ENCODE assay signal across 29 cellular contexts in the genomic region with DNA sequence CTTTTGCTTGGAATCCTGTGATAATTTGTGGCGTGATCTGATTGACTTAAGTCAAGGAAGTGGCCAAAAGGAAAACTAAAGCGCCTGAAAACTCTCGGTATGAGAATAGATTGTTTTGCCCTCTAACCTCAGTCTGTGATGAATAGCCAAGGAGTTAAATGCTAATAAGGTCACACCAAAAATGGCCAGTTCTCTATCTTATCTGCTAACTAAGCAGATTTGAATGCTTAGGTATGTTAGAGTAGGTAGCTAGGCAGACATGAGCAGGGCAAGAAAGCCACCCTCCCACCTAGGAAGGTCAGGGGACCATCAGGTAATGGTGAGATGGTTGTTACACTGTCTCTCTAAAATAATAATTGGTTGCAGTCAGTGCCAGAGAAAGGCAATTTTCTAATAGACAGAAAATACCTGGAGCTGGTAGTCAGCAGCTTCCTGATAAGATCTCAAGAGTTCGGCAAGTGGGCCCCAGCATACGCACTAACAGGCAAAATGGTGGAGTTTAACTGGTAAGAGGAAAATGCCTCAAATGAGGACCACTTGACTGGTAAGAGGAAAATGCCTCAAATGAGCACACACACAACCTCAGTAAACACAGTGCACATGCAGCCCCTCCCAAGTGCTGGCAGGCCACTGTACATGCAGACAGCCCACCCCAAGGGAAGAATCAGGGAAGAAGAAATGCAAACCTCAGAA.
"Had no signal": no experiment of that assay in that cellular context is flagged by ENCODE, and none has a peak within 500 bp of the region (broad histone marks: within the 10 kb centered on the region; RNA-seq: fewer than 3 reads in every experiment).

No MANE protein-coding gene starts in this region.

- H3K36me3 ChIP-seq: adrenal gland, MG63 had no signal

- H3K27ac Mint-ChIP-seq: activated CD4-positive, alpha-beta memory T cell treated with anti-CD3 and anti-CD28 coated beads, Interleukin-2, amount 10 ng/mL, durations not matched to agents 7 days and 5 days; activated CD4-positive, alpha-beta T cell treated with anti-CD3 and anti-CD28 coated beads for 36 hours; activated naive CD8-positive, alpha-beta T cell treated with anti-CD3 and anti-CD28 coated beads, Interleukin-2, amount 10 ng/mL, durations not matched to agents 7 days and 5 days; activated T-helper 2 cell treated with anti-CD3 and anti-CD28 coated beads, Interferon-gamma antibody, Interleukin-2, Interleukin-4, amounts not matched to agents 10 μg/mL and 5 μg/mL and 100 μg/mL, durations not matched to agents 14 hours and 24 hours and 36 hours had no signal

- H3K9me3 Mint-ChIP-seq: activated naive CD8-positive, alpha-beta T cell treated with anti-CD3 and anti-CD28 coated beads, Interleukin-2, amount 10 ng/mL, durations not matched to agents 7 days and 5 days; activated T-helper 2 cell treated with anti-CD3 and anti-CD28 coated beads, Interferon-gamma antibody, Interleukin-2, Interleukin-4, amounts not matched to agents 10 μg/mL and 5 μg/mL and 100 μg/mL, durations not matched to agents 14 hours and 24 hours and 36 hours had no signal

- H3K9ac ChIP-seq: KMS-11 had no signal

- H3K27ac ChIP-seq: adrenal gland, KMS-11, SK-N-MC, VCaP had no signal

- H3K4me1 Mint-ChIP-seq: activated CD4-positive, alpha-beta memory T cell treated with anti-CD3 and anti-CD28 coated beads, Interleukin-2, amount 10 ng/mL, durations not matched to agents 7 days and 5 days; activated CD4-positive, alpha-beta T cell treated with anti-CD3 and anti-CD28 coated beads for 36 hours; activated naive CD8-positive, alpha-beta T cell treated with anti-CD3 and anti-CD28 coated beads, Interleukin-2, amount 10 ng/mL, durations not matched to agents 7 days and 5 days had no signal

- H3K27me3 Mint-ChIP-seq: activated CD4-positive, alpha-beta memory T cell treated with anti-CD3 and anti-CD28 coated beads, Interleukin-2, amount 10 ng/mL, durations not matched to agents 7 days and 5 days; activated CD4-positive, alpha-beta T cell treated with anti-CD3 and anti-CD28 coated beads for 36 hours; activated naive CD8-positive, alpha-beta T cell treated with anti-CD3 and anti-CD28 coated beads, Interleukin-2, amount 10 ng/mL, durations not matched to agents 7 days and 5 days had no signal

- H3K4me3 ChIP-seq: adrenal gland, MG63, SK-N-MC had no signal

- H3K27me3 ChIP-seq: adrenal gland, MG63 had no signal

- H3K4me1 ChIP-seq: adrenal gland had no signal

- DNase-seq: activated CD4-positive, alpha-beta memory T cell treated with anti-CD3 and anti-CD28 coated beads, Interleukin-2, amount 10 ng/mL, durations not matched to agents 7 days and 5 days; activated CD4-positive, alpha-beta T cell treated with anti-CD3 and anti-CD28 coated beads for 36 hours; activated CD4-positive, alpha-beta T cell treated with anti-CD3 and anti-CD28 coated beads, Interleukin-2, amount 50 U/mL, for 1 hour; activated gamma-delta T cell treated with Interleukin-2 at 50 U/mL for 16 hours; activated naive CD4-positive, alpha-beta T cell treated with anti-CD3 and anti-CD28 coated beads, Interleukin-2, amount 50 U/mL, for 16 hours; activated naive CD8-positive, alpha-beta T cell treated with anti-CD3 and anti-CD28 coated beads, Interleukin-2, amount 10 ng/mL, durations not matched to agents 7 days and 5 days; activated T-cell treated with anti-CD3 and anti-CD28 coated beads for 4 hours; activated T-cell treated with anti-CD3 and anti-CD28 coated beads, Interleukin-2, amount 50 U/mL, for 48 hours; adrenal gland; anterior cingulate cortex; MG63; MV-4-11; NCI-H1092 treated with DMSO at 0.1 percent for 48 hours; NCI-H1436 treated with DMSO at 0.1 percent for 48 hours; NCI-H187; NCI-H2081; NCI-H2171; NCI-H345; NCI-H510A; NCI-H526 treated with DMSO at 0.1 percent for 48 hours; NCI-H82; RPMI8226; T-helper 1 cell had no signal

- H3K36me3 Mint-ChIP-seq: activated naive CD8-positive, alpha-beta T cell treated with anti-CD3 and anti-CD28 coated beads, Interleukin-2, amount 10 ng/mL, durations not matched to agents 7 days and 5 days had no signal

- H3K9me3 ChIP-seq: adrenal gland, MG63 had no signal

- H3K4me3 Mint-ChIP-seq: activated CD4-positive, alpha-beta memory T cell treated with anti-CD3 and anti-CD28 coated beads, Interleukin-2, amount 10 ng/mL, durations not matched to agents 7 days and 5 days; activated CD4-positive, alpha-beta T cell treated with anti-CD3 and anti-CD28 coated beads for 36 hours; activated naive CD8-positive, alpha-beta T cell treated with anti-CD3 and anti-CD28 coated beads, Interleukin-2, amount 10 ng/mL, durations not matched to agents 7 days and 5 days had no signal

- H3K4me2 ChIP-seq: KMS-11 had no signal

- ATAC-seq: activated CD4-positive, alpha-beta T cell treated with anti-CD3 and anti-CD28 coated beads for 36 hours; Panc1; Right ventricle myocardium inferior had no signal
